ENCODE assay signal across 20 cellular contexts in genomic region chr5:144198386-144198785, GRCh38. TPM values are rescaled to one million over a fixed set of nuclear protein-coding genes. Genes with fewer than 3 reads are reported as not detected.
DNase-seq lines count a peak whose midpoint lies in the region; ATAC-seq and TF ChIP-seq lines count a peak whose summit lies in the region.
"Had no signal": no experiment of that assay in that cellular context is flagged by ENCODE, and none has a peak within 500 bp of the region (broad histone marks: within the 10 kb centered on the region; RNA-seq: fewer than 3 reads in every experiment).

No MANE protein-coding gene starts in this region.

- ATAC-seq in mucosa of descending colon, result peak; percentile 55
- ATAC-seq in GM21528 (IDR thresholded peaks at IDR 0.05; ENCODE audit: low FRiP score, unreplicated experiment), result no peak
- ATAC-seq in HG03521 (IDR thresholded peaks at IDR 0.05; ENCODE audit: unreplicated experiment), result no peak
- ATAC-seq: activated CD4-positive, CD25-positive, alpha-beta regulatory T cell treated with anti-CD3 and anti-CD28 coated beads, Interleukin-2, amount 50 U/mL, for 24 hours; stimulated activated memory B cell treated with anti-CD40 and anti-IgM and Interleukin-4, amounts not matched to agents 10 μg/mL and 1 μg/mL and 100 μg/mL, for 72 hours had no signal

- no peak overlapping the region for H3K4me3 ChIP-seq in mucosa of descending colon
- no peak overlapping the region for H3K4me3 ChIP-seq in H7 (ENCODE audit: insufficient read depth, low read depth, low read length)
- H3K4me3 ChIP-seq: BLaER1, cardiac muscle cell had no signal

- H3K27me3 ChIP-seq in H7 (ENCODE audit: control insufficient read depth, insufficient read depth, low read length), result no peaks in the 10 kb centered on the region
- H3K27me3 ChIP-seq: BLaER1 had no signal

- H3K36me3 ChIP-seq in mucosa of descending colon (ENCODE audit: low read depth) (no peaks in the 10 kb centered on the region), H7 (replicated peaks; ENCODE audit: control insufficient read depth, insufficient read depth, low read length) (no peaks in the 10 kb centered on the region)
- H3K36me3 ChIP-seq: BLaER1, cardiac muscle cell, neutrophil had no signal

- no peaks in the 10 kb centered on the region for H3K9me3 ChIP-seq in mucosa of descending colon
- H3K9me3 ChIP-seq: BLaER1, neutrophil had no signal

- no peaks in the 10 kb centered on the region for H3K4me1 ChIP-seq in mucosa of descending colon (ENCODE audit: low read depth)

- TF ChIP-seq CTCF in mucosa of descending colon (IDR thresholded peaks at IDR 0.05), result no peak

- intact Hi-C loops in mucosa of descending colon (cut with DNase I, micrococcal nuclease), result no loop called here

- peak; percentile 77 for DNase-seq in DMS53 treated with DMSO at 0.1 percent for 48 hours (lab: John Stamatoyannopoulos, UW; ENCODE audit: unreplicated experiment)
- DNase-seq in NCI-H2196 (lab: John Stamatoyannopoulos, UW; ENCODE audit: unreplicated experiment), result peak; percentile 11
- peak; percentile 55 for DNase-seq in dedifferentiated amniotic fluid mesenchymal stem cell (ENCODE audit: extremely low spot score)
- no peak for DNase-seq in mucosa of descending colon
- DNase-seq in H7, result no peak
- DNase-seq in GM03348 (ENCODE audit: low spot score), result no peak
- DNase-seq: activated CD8-positive, alpha-beta memory T cell treated with anti-CD3 and anti-CD28 coated beads, Interleukin-2, amount 50 U/mL, for 48 hours; activated naive CD4-positive, alpha-beta T cell treated with anti-CD3 and anti-CD28 coated beads, Interleukin-2, amount 50 U/mL, for 16 hours; effector memory CD4-positive, alpha-beta T cell; glutamatergic neuron; NCI-H524 treated with DMSO at 0.1 percent for 48 hours; T-helper 2 cell; trophoblast cell had no signal

RNA-seq across cellular contexts. Expression of gene KCTD16, which starts 27.7 kb away (rescaled TPM):
- under 1 TPM; 0.07 to 0.22 (median 0.12) TPM for total RNA-seq in mucosa of descending colon
- 0.04 TPM in 1 of 2 replicates, not detected in the other for total RNA-seq in H7 (2014; rRNA removed; shearing (Covaris generic))

RNA-seq across cellular contexts. Expression of gene YIPF5, which starts 27.9 kb away (rescaled TPM):
- 10 to 100 TPM; 45.9 to 53.6 (median 53.5) TPM for total RNA-seq in mucosa of descending colon
- 28.5 and 33.7 TPM in 2 replicates for total RNA-seq in H7 (2014; rRNA removed; shearing (Covaris generic))

Comparison
In these comparisons a context has a peak if more than half of its experiments do, and no peak if none do; other contexts are left out.
1. DNase-seq: peak in DMS53 treated with DMSO at 0.1 percent for 48 hours (single experiment), NCI-H2196 (single experiment) and dedifferentiated amniotic fluid mesenchymal stem cell (single experiment); none in mucosa of descending colon (0 of 3), H7 (single experiment) and GM03348 (single experiment).